ENCODE assay signal across 7 cellular contexts in the genomic region with DNA sequence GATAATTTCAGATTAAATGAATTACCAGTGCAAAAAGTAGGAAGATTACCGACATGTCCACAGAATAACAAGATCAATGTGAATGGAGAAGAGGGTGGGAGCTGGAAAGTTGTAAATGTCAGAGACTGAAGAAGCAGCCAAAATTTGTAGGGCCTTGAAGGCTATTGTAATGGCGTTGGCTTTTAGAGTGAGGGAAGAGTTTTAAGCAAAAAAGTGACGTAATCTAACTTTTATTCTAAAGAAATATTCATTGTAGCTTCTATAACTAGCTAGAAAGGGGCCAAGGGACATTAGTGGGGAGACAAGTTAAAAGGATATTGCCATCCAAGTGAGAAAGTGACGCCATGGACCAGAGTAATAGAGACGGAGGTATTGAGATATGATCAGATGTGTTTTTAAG.
"Had no signal": no experiment of that assay in that cellular context is flagged by ENCODE, and none has a peak within 500 bp of the region (broad histone marks: within the 10 kb centered on the region; RNA-seq: fewer than 3 reads in every experiment).

No MANE protein-coding gene starts in this region.

- DNase-seq: GDM1, GF-D8 had no signal

- FAIRE-seq: G401.6, GM12891, GM12892, GM18507, GM19239 had no signal
